In genomic region chr19:11639602-11640471, GRCh38 we compare ENCODE assay signal across 1 cellular context.
TF ChIP-seq lines count a peak whose summit lies in the region.

No MANE protein-coding gene starts in this region.

TF ChIP-seq in H1, 55 proteins besides CTCF, POLR2A, EP300 and RAD21:
- peak; percentile 64; the same call in 1 of the 2 replicates for TF ChIP-seq CHD2 (IDR thresholded peaks at IDR 0.05; ENCODE audit: low read length)
- no peak for TF ChIP-seq SUZ12 (IDR thresholded peaks at IDR 0.05; ENCODE audit: low read length)
- TF ChIP-seq RBBP5 (IDR thresholded peaks at IDR 0.05; ENCODE audit: borderline replicate concordance, low read depth, low read length), result peak; percentile 72; the same call in 1 of the 2 replicates
- peak; percentile 66 for TF ChIP-seq PHF8 (conservative IDR thresholded peaks at IDR 0.05; ENCODE audit: low read depth, low read length)
- TF ChIP-seq GABPA (IDR thresholded peaks at IDR 0.05; ENCODE audit: borderline replicate concordance, insufficient read depth, low read length), result no peak
- TF ChIP-seq RNF2 (IDR thresholded peaks at IDR 0.05; ENCODE audit: borderline replicate concordance, low read depth, low read length, missing control alignments, poor library complexity, severe bottlenecking), result no peak
- no peak for TF ChIP-seq BACH1 (IDR thresholded peaks at IDR 0.05; ENCODE audit: low read length)
- TF ChIP-seq YY1 (IDR thresholded peaks at IDR 0.05; ENCODE audit: low read depth, low read length), result peak; percentile 31; the same call in 1 of the 2 replicates
- TF ChIP-seq E2F6 (IDR thresholded peaks at IDR 0.05), result no peak
- 0 out of 4 replicates have a peak, but pooled peaks have one; percentile 40 to 43 for TF ChIP-seq HDAC2 (IDR thresholded peaks at IDR 0.05; ENCODE audit: borderline replicate concordance in 1 of 2, low read depth in 2 of 2, low read length in 2 of 2)
- no peak for TF ChIP-seq POU5F1 (IDR thresholded peaks at IDR 0.05; ENCODE audit: low read depth, low read length)
- peak; percentile 31; the same call in 1 of the 2 replicates for TF ChIP-seq SP2 (IDR thresholded peaks at IDR 0.05; ENCODE audit: low read length)
- peak; percentile 69 for TF ChIP-seq ASH2L (IDR thresholded peaks at IDR 0.05; ENCODE audit: low read length)
- no peak for TF ChIP-seq BRCA1 (IDR thresholded peaks at IDR 0.05; ENCODE audit: low read depth, low read length)
- TF ChIP-seq ATF2 (IDR thresholded peaks at IDR 0.05; ENCODE audit: low read length), result no peak
- TF ChIP-seq EZH2 (IDR thresholded peaks at IDR 0.05; ENCODE audit: low read depth, low read length, severe bottlenecking), result no peak
- TF ChIP-seq RXRA (IDR thresholded peaks at IDR 0.05; ENCODE audit: insufficient read depth, low read depth, low read length), result no peak
- peak; percentile 93 for TF ChIP-seq SP1 (IDR thresholded peaks at IDR 0.05; ENCODE audit: low read depth, low read length)
- no peak for TF ChIP-seq NRF1 (IDR thresholded peaks at IDR 0.05; ENCODE audit: low read depth, low read length)
- no peak for TF ChIP-seq ZNF274 (IDR thresholded peaks at IDR 0.05; ENCODE audit: borderline replicate concordance, extremely low read depth, low read length)
- TF ChIP-seq FOSL1 (IDR thresholded peaks at IDR 0.05; ENCODE audit: insufficient read depth, low read depth, low read length), result no peak
- peak; percentile 77 for TF ChIP-seq TBP (IDR thresholded peaks at IDR 0.05; ENCODE audit: low read depth, low read length)
- TF ChIP-seq SIN3A (conservative IDR thresholded peaks at IDR 0.05 in 1 of 2, IDR thresholded peaks at IDR 0.05 in 1 of 2; ENCODE audit: low read depth in 1 of 2, low read length in 2 of 2), result peak; percentile 66 to 72; a peak in 1 of 4 replicates
- no peak for TF ChIP-seq HDAC6 (IDR thresholded peaks at IDR 0.05; ENCODE audit: low read depth, low read length)
- peak; percentile 58; the same call in 1 of the 2 replicates for TF ChIP-seq POLR2AphosphoS5 (IDR thresholded peaks at IDR 0.05; ENCODE audit: low read depth, low read length)
- no peak for TF ChIP-seq SAP30 (IDR thresholded peaks at IDR 0.05; ENCODE audit: insufficient read depth, insufficient replicate concordance, low read length)
- TF ChIP-seq TEAD4 (IDR thresholded peaks at IDR 0.05; ENCODE audit: low read depth, low read length), result no peak
- peak; percentile 84 for TF ChIP-seq SP4 (IDR thresholded peaks at IDR 0.05; ENCODE audit: low read length)
- no peak for TF ChIP-seq TCF12 (IDR thresholded peaks at IDR 0.05; ENCODE audit: low read depth, low read length)
- TF ChIP-seq TAF1 (IDR thresholded peaks at IDR 0.05; ENCODE audit: low read depth, low read length), result peak; percentile 74
- no peak for TF ChIP-seq CBX5 (IDR thresholded peaks at IDR 0.05; ENCODE audit: low read depth, low read length)
- no peak for TF ChIP-seq MAX (IDR thresholded peaks at IDR 0.05)
- TF ChIP-seq CREB1 (IDR thresholded peaks at IDR 0.05), result no peak
- TF ChIP-seq NANOG (IDR thresholded peaks at IDR 0.05; ENCODE audit: insufficient read depth, low read depth, low read length, poor library complexity, severe bottlenecking), result no peak
- peak; percentile 59 for TF ChIP-seq TAF7 (optimal IDR thresholded peaks at IDR 0.05; ENCODE audit: borderline replicate concordance, low read depth, low read length)
- no peak for TF ChIP-seq KDM5A (IDR thresholded peaks at IDR 0.05; ENCODE audit: low read length)
- no peak for TF ChIP-seq SIRT6 (IDR thresholded peaks at IDR 0.05; ENCODE audit: low read length)
- TF ChIP-seq JUND (IDR thresholded peaks at IDR 0.05; ENCODE audit: low read length), result no peak
- TF ChIP-seq CHD1 (IDR thresholded peaks at IDR 0.05; ENCODE audit: low read depth, low read length), result no peak
- TF ChIP-seq RFX5 (IDR thresholded peaks at IDR 0.05; ENCODE audit: borderline replicate concordance, low read depth, low read length), result no peak
- TF ChIP-seq CHD7 (IDR thresholded peaks at IDR 0.05; ENCODE audit: insufficient replicate concordance, low read length), result no peak
- no peak for TF ChIP-seq ATF3 (IDR thresholded peaks at IDR 0.05; ENCODE audit: insufficient read depth, low read depth, low read length)
- no peak for TF ChIP-seq BCL11A (IDR thresholded peaks at IDR 0.05; ENCODE audit: low read depth in 2 of 2, low read length in 2 of 2)
- no peak for TF ChIP-seq GTF2F1 (IDR thresholded peaks at IDR 0.05; ENCODE audit: borderline replicate concordance, low read depth, low read length)
- TF ChIP-seq SIX5 (IDR thresholded peaks at IDR 0.05; ENCODE audit: low read depth, low read length), result no peak
- TF ChIP-seq JUN (IDR thresholded peaks at IDR 0.05; ENCODE audit: low read depth, low read length), result peak; percentile 61; the same call in 1 of the 2 replicates
- peak; percentile 86 for TF ChIP-seq KDM4A (IDR thresholded peaks at IDR 0.05; ENCODE audit: low read depth, low read length, severe bottlenecking)
